In the genomic region with DNA sequence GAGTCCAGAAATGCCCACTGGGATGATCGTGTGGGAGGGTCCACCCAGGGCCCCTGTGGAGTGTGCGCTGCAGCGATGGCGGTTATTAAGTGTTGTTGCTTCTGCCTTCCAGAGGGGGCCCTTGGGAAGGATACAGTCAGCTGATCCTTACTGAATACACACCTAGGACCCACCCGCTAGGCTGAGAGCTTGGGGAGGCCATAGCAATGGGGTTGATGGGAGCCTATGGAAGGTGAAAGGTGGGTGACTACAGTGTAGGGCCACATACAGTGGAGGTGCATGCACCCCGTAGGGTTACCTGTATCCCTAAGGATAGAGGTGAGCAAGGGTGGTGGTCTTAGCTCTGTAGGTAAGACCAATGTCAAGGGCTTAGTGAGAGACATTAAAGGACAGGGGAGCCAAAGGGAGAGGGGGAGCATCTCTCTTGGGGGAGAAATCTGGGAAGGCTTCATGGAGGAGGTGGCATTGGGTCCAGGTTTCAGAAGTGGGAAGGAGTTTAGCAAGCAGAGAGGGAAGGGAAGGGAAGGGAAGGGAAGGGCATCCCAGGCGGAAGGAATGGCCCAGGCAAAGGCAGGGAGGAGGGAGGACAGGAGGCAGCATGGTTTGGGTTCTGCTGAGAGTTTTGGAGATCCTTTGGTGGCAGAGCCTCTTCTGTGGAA, we compare ENCODE assay signal across 21 cellular contexts.
DNase-seq lines count a peak whose midpoint lies in the region; ATAC-seq and TF ChIP-seq lines count a peak whose summit lies in the region.
"Had no signal": no experiment of that assay in that cellular context is flagged by ENCODE, and none has a peak within 500 bp of the region (broad histone marks: within the 10 kb centered on the region; RNA-seq: fewer than 3 reads in every experiment).

No MANE protein-coding gene starts in this region.

- peak overlapping the region; percentile 46 to 54 for H3K4me3 Mint-ChIP-seq in effector memory CD8-positive, alpha-beta T cell
- no peak overlapping the region for H3K4me3 Mint-ChIP-seq in stimulated activated memory B cell treated with anti-CD40 and anti-IgM and Interleukin-4, amounts not matched to agents 10 μg/mL and 1 μg/mL and 100 μg/mL, for 72 hours
- H3K4me3 Mint-ChIP-seq: CD14-positive monocyte had no signal

- peaks cover 0 to 8% of the 10 kb centered on the region in 2 donors for H3K27me3 Mint-ChIP-seq in effector memory CD8-positive, alpha-beta T cell
- peaks cover 10% of the 10 kb centered on the region for H3K27me3 Mint-ChIP-seq in stimulated activated memory B cell treated with anti-CD40 and anti-IgM and Interleukin-4, amounts not matched to agents 10 μg/mL and 1 μg/mL and 100 μg/mL, for 72 hours

- CTCF ChIA-PET in HEK293 (lab: Yijun Ruan, JAX): no interaction called here

- H3K4me1 ChIP-seq in HEK293 (ENCODE audit: control insufficient read depth, insufficient read depth, low read length) (no peaks in the 10 kb centered on the region), gastrocnemius medialis (no peaks in the 10 kb centered on the region)

- H3K9me3 Mint-ChIP-seq in effector memory CD8-positive, alpha-beta T cell: peaks cover 0 to 1% of the 10 kb centered on the region in 2 donors
- peaks cover 6% of the 10 kb centered on the region for H3K9me3 Mint-ChIP-seq in stimulated activated memory B cell treated with anti-CD40 and anti-IgM and Interleukin-4, amounts not matched to agents 10 μg/mL and 1 μg/mL and 100 μg/mL, for 72 hours

- peaks cover 28 to 30% of the 10 kb centered on the region in 2 donors for H3K4me1 Mint-ChIP-seq in effector memory CD8-positive, alpha-beta T cell (ENCODE audit: low read depth in 2 of 2)
- H3K4me1 Mint-ChIP-seq in stimulated activated memory B cell treated with anti-CD40 and anti-IgM and Interleukin-4, amounts not matched to agents 10 μg/mL and 1 μg/mL and 100 μg/mL, for 72 hours: peaks cover 48% of the 10 kb centered on the region

- no peak for TF ChIP-seq POLR2A in gastrocnemius medialis (IDR thresholded peaks at IDR 0.05)

- intact Hi-C loops in gastrocnemius medialis (cut with DNase I; ENCODE audit: low total_unique reads): no loop called here

- TF ChIP-seq CTCF in HEK293 (tag by site-specific recombination; IDR thresholded peaks at IDR 0.05) (no peak), gastrocnemius medialis (IDR thresholded peaks at IDR 0.05 in 4 of 5, conservative IDR thresholded peaks at IDR 0.05 in 1 of 5) (no peak)

- no peak overlapping the region for H3K4me3 ChIP-seq in HEK293 (ENCODE audit: low read depth, low read length)
- no peak overlapping the region for H3K4me3 ChIP-seq in gastrocnemius medialis
- H3K4me3 ChIP-seq: SK-N-MC had no signal

- H3K36me3 Mint-ChIP-seq in effector memory CD8-positive, alpha-beta T cell (ENCODE audit: insufficient read depth): no peaks in the 10 kb centered on the region
- peaks cover 4% of the 10 kb centered on the region for H3K36me3 Mint-ChIP-seq in stimulated activated memory B cell treated with anti-CD40 and anti-IgM and Interleukin-4, amounts not matched to agents 10 μg/mL and 1 μg/mL and 100 μg/mL, for 72 hours

- DNase-seq in NCI-H345 (lab: John Stamatoyannopoulos, UW): peak; percentile 24
- DNase-seq in NCI-H345 treated with DMSO at 0.1 percent for 48 hours (lab: John Stamatoyannopoulos, UW; ENCODE audit: unreplicated experiment): no peak
- no peak for DNase-seq in effector memory CD8-positive, alpha-beta T cell
- DNase-seq in GOT3 (lab: John Stamatoyannopoulos, UW): no peak
- DNase-seq in NCI-H1048 (lab: John Stamatoyannopoulos, UW): no peak
- DNase-seq in gastrocnemius medialis: no peak
- DNase-seq: EL, GF-D8, NCI-H1092 treated with DMSO at 0.1 percent for 48 hours, NCI-H146, NCI-H2227 treated with DMSO at 0.1 percent for 48 hours, NCI-H524 treated with DMSO at 0.1 percent for 48 hours, PC-3, SHP77 treated with DMSO at 0.1 percent for 48 hours, SW 1271 had no signal

- H3K9me3 ChIP-seq in HEK293 (ENCODE audit: control insufficient read depth, insufficient read depth, low read depth, low read length) (no peaks in the 10 kb centered on the region), gastrocnemius medialis (no peaks in the 10 kb centered on the region)

- POLR2A ChIA-PET in HEK293 (lab: Yijun Ruan, JAX): no interaction called here

- ATAC-seq in effector memory CD8-positive, alpha-beta T cell (replicated peaks): no peak
- ATAC-seq in stimulated activated memory B cell treated with anti-CD40 and anti-IgM and Interleukin-4, amounts not matched to agents 10 μg/mL and 1 μg/mL and 100 μg/mL, for 72 hours: no peak
- no peak for ATAC-seq in gastrocnemius medialis
- ATAC-seq: PC-3 had no signal

- H3K27ac Mint-ChIP-seq in effector memory CD8-positive, alpha-beta T cell: peak overlapping the region in 1 of 2 donors; percentile 87
- peak overlapping the region; percentile 52 for H3K27ac Mint-ChIP-seq in stimulated activated memory B cell treated with anti-CD40 and anti-IgM and Interleukin-4, amounts not matched to agents 10 μg/mL and 1 μg/mL and 100 μg/mL, for 72 hours

- H3K36me3 ChIP-seq in HEK293 (ENCODE audit: control insufficient read depth in 2 of 2, insufficient read depth in 1 of 2, low read length in 2 of 2) (no peaks in the 10 kb centered on the region), gastrocnemius medialis (no peaks in the 10 kb centered on the region)

- no peaks in the 10 kb centered on the region for H3K27me3 ChIP-seq in gastrocnemius medialis

- H3K27ac ChIP-seq in HEK293 (ENCODE audit: extremely low read depth, low read depth, low read length): no peak overlapping the region
- no peak overlapping the region for H3K27ac ChIP-seq in gastrocnemius medialis
- H3K27ac ChIP-seq: 22Rv1, RWPE1, SK-N-MC had no signal

- in situ Hi-C loops in gastrocnemius medialis (cut with MboI; ENCODE audit: low sequenced_read_pairs in 4 of 4): loop anchor here in 1 of 4 donors (25.0 kb wide), 1 partner anchor 303 kb away; no protein-coding TSS in a partner anchor

TF ChIP-seq in HEK293, 187 proteins besides CTCF, POLR2A, EP300 and RAD21:
- no peak for TF ChIP-seq ZNF792 (tag by site-specific recombination; IDR thresholded peaks at IDR 0.05)
- TF ChIP-seq, protein P1, sequence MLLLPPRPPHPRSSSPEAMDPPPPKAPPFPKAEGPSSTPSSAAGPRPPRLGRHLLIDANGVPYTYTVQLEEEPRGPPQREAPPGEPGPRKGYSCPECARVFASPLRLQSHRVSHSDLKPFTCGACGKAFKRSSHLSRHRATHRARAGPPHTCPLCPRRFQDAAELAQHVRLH (tag by site-specific recombination; IDR thresholded peaks at IDR 0.05): 0 out of 2 replicates have a peak, but pooled peaks have one; percentile 18
- TF ChIP-seq ZNF266 (tag by site-specific recombination; IDR thresholded peaks at IDR 0.05; ENCODE audit: low read depth): no peak
- TF ChIP-seq ZNF121 (tag by site-specific recombination; IDR thresholded peaks at IDR 0.05): no peak
- TF ChIP-seq ZNF561 (tag by site-specific recombination; IDR thresholded peaks at IDR 0.05; ENCODE audit: borderline replicate concordance): no peak
- no peak for TF ChIP-seq ZBTB1 (tag by site-specific recombination; IDR thresholded peaks at IDR 0.05)
- TF ChIP-seq ZNF791 (tag by site-specific recombination; IDR thresholded peaks at IDR 0.05): no peak
- TF ChIP-seq ZNF146 (tag by site-specific recombination; IDR thresholded peaks at IDR 0.05): no peak
